In the genomic region with DNA sequence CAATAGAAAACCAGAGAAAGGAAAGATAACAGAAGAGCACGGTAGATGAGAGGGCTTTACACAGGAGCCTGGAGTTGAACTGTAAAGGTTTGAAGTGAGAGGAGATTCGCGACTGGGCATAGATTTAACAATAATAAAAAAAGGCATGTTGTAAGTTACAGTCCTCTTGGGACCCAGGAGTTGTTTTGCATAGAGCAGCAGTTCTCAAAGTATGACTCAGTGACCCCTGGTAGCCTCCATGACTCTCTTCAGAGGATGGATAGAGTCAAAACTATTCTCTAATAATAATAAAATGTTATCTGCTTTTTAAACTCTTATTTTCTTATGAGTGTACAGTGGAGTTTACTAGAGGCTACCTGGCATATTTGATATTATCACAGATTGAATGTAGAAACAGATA, we compare ENCODE assay signal across 20 cellular contexts.
DNase-seq lines count a peak whose midpoint lies in the region; ATAC-seq and TF ChIP-seq lines count a peak whose summit lies in the region.
"Had no signal": no experiment of that assay in that cellular context is flagged by ENCODE, and none has a peak within 500 bp of the region (broad histone marks: within the 10 kb centered on the region; RNA-seq: fewer than 3 reads in every experiment).

No MANE protein-coding gene starts in this region.

- POLR2A ChIA-PET in activated CD4-positive, alpha-beta T cell treated with anti-CD3 and anti-CD28 coated beads, Interleukin-2, amount 10 ng/mL, durations not matched to agents 7 days and 5 days (lab: Charles Lee): no interaction called here

- H3K4me3 ChIP-seq in fibroblast of mammary gland (ENCODE audit: control insufficient read depth, low read depth, low read length): no peak overlapping the region
- H3K4me3 ChIP-seq: A549 had no signal

- ATAC-seq in GM18511 (IDR thresholded peaks at IDR 0.05; ENCODE audit: unreplicated experiment) (peak; percentile 45), HG03442 (IDR thresholded peaks at IDR 0.05; ENCODE audit: unreplicated experiment) (peak; percentile 49), GM19455 (IDR thresholded peaks at IDR 0.05; ENCODE audit: unreplicated experiment) (no peak)
- ATAC-seq in stimulated activated memory B cell treated with anti-CD40 and anti-IgM and Interleukin-4, amounts not matched to agents 10 μg/mL and 1 μg/mL and 100 μg/mL, for 72 hours: no peak
- ATAC-seq: A549 had no signal

- DNase-seq in fibroblast of mammary gland (ENCODE audit: low read depth) (peak; percentile 38), stromal cell of bone marrow (ENCODE audit: low read depth) (peak; percentile 54)
- no peak for DNase-seq in activated CD4-positive, alpha-beta T cell treated with anti-CD3 and anti-CD28 coated beads, Interleukin-2, amount 10 ng/mL, durations not matched to agents 7 days and 5 days
- DNase-seq: C1 segment of cervical spinal cord; CD8-positive, alpha-beta memory T cell; DMS53; EL; H9; NCI-H1105 treated with DMSO at 0.1 percent for 48 hours; NCI-H1694; NCI-H2227 treated with DMSO at 0.1 percent for 48 hours; NCI-H510A treated with DMSO at 0.1 percent for 48 hours; NCI-H82; SHP77; SK-N-SH had no signal

- no peak overlapping the region for H3K4me3 Mint-ChIP-seq in activated CD4-positive, alpha-beta T cell treated with anti-CD3 and anti-CD28 coated beads, Interleukin-2, amount 10 ng/mL, durations not matched to agents 7 days and 5 days
- H3K4me3 Mint-ChIP-seq in stimulated activated memory B cell treated with anti-CD40 and anti-IgM and Interleukin-4, amounts not matched to agents 10 μg/mL and 1 μg/mL and 100 μg/mL, for 72 hours: no peak overlapping the region
- H3K4me3 Mint-ChIP-seq: CD8-positive, alpha-beta memory T cell; H9 had no signal

- H3K9me3 Mint-ChIP-seq in activated CD4-positive, alpha-beta T cell treated with anti-CD3 and anti-CD28 coated beads, Interleukin-2, amount 10 ng/mL, durations not matched to agents 7 days and 5 days: no peaks in the 10 kb centered on the region
- peaks cover 3% of the 10 kb centered on the region for H3K9me3 Mint-ChIP-seq in stimulated activated memory B cell treated with anti-CD40 and anti-IgM and Interleukin-4, amounts not matched to agents 10 μg/mL and 1 μg/mL and 100 μg/mL, for 72 hours
- H3K9me3 Mint-ChIP-seq: H9 had no signal

- CTCF ChIA-PET in activated CD4-positive, alpha-beta T cell treated with anti-CD3 and anti-CD28 coated beads, Interleukin-2, amount 10 ng/mL, durations not matched to agents 7 days and 5 days (lab: Charles Lee): no interaction called here

- H3K27me3 Mint-ChIP-seq in activated CD4-positive, alpha-beta T cell treated with anti-CD3 and anti-CD28 coated beads, Interleukin-2, amount 10 ng/mL, durations not matched to agents 7 days and 5 days: no peaks in the 10 kb centered on the region
- peaks cover 10% of the 10 kb centered on the region for H3K27me3 Mint-ChIP-seq in stimulated activated memory B cell treated with anti-CD40 and anti-IgM and Interleukin-4, amounts not matched to agents 10 μg/mL and 1 μg/mL and 100 μg/mL, for 72 hours
- H3K27me3 Mint-ChIP-seq: CD8-positive, alpha-beta memory T cell had no signal

- H3K27ac Mint-ChIP-seq in activated CD4-positive, alpha-beta T cell treated with anti-CD3 and anti-CD28 coated beads, Interleukin-2, amount 10 ng/mL, durations not matched to agents 7 days and 5 days: no peak overlapping the region
- no peak overlapping the region for H3K27ac Mint-ChIP-seq in stimulated activated memory B cell treated with anti-CD40 and anti-IgM and Interleukin-4, amounts not matched to agents 10 μg/mL and 1 μg/mL and 100 μg/mL, for 72 hours
- H3K27ac Mint-ChIP-seq: CD8-positive, alpha-beta memory T cell; H9 had no signal

- no peaks in the 10 kb centered on the region for H3K4me1 Mint-ChIP-seq in activated CD4-positive, alpha-beta T cell treated with anti-CD3 and anti-CD28 coated beads, Interleukin-2, amount 10 ng/mL, durations not matched to agents 7 days and 5 days
- no peaks in the 10 kb centered on the region for H3K4me1 Mint-ChIP-seq in stimulated activated memory B cell treated with anti-CD40 and anti-IgM and Interleukin-4, amounts not matched to agents 10 μg/mL and 1 μg/mL and 100 μg/mL, for 72 hours
- H3K4me1 Mint-ChIP-seq: CD8-positive, alpha-beta memory T cell had no signal

- TF ChIP-seq CTCF in fibroblast of mammary gland (conservative IDR thresholded peaks at IDR 0.05; ENCODE audit: control insufficient read depth, insufficient read depth, low read depth, low read length): no peak

- no peaks in the 10 kb centered on the region for H3K36me3 Mint-ChIP-seq in activated CD4-positive, alpha-beta T cell treated with anti-CD3 and anti-CD28 coated beads, Interleukin-2, amount 10 ng/mL, durations not matched to agents 7 days and 5 days (ENCODE audit: low read depth)
- H3K36me3 Mint-ChIP-seq in stimulated activated memory B cell treated with anti-CD40 and anti-IgM and Interleukin-4, amounts not matched to agents 10 μg/mL and 1 μg/mL and 100 μg/mL, for 72 hours: no peaks in the 10 kb centered on the region
- H3K36me3 Mint-ChIP-seq: CD8-positive, alpha-beta memory T cell had no signal

Comparison
In these comparisons a context has a peak if more than half of its experiments do, and no peak if none do; other contexts are left out.
1. ATAC-seq: peak in GM18511 (single experiment) and HG03442 (single experiment); none in GM19455 (single experiment) and stimulated activated memory B cell treated with anti-CD40 and anti-IgM and Interleukin-4, amounts not matched to agents 10 μg/mL and 1 μg/mL and 100 μg/mL, for 72 hours (single experiment).